8 cellular contexts compared by ENCODE assay signal in genomic region chr4:158722291-158722916, GRCh38. TPM values are rescaled to one million over a fixed set of nuclear protein-coding genes. Genes with fewer than 3 reads are reported as not detected.
A peak's percentile ranks its signal among the peaks of the same experiment; 100 is the strongest.
DNase-seq lines count a peak whose midpoint lies in the region; ATAC-seq and TF ChIP-seq lines count a peak whose summit lies in the region.

No MANE protein-coding gene starts in this region.

- TF ChIP-seq CTCF in AG10803 (conservative IDR thresholded peaks at IDR 0.05; ENCODE audit: low read length) (no peak), VCaP (conservative IDR thresholded peaks at IDR 0.05) (no peak), uterus (IDR thresholded peaks at IDR 0.05) (no peak)

- H3K4me1 ChIP-seq in muscle layer of colon (ENCODE audit: insufficient read depth, low read length) = peaks cover 8% of the 10 kb centered on the region
- H3K4me1 ChIP-seq in uterus = peaks cover 0 to 3% of the 10 kb centered on the region in 2 donors

- H3K27me3 ChIP-seq in muscle layer of colon (ENCODE audit: control insufficient read depth in 1 of 2, insufficient read depth in 2 of 2, low read length in 2 of 2) (no peaks in the 10 kb centered on the region), uterus (no peaks in the 10 kb centered on the region)

- H3K36me3 ChIP-seq in muscle layer of colon (ENCODE audit: insufficient read depth, low read length) (peaks cover 27% of the 10 kb centered on the region), uterus (no peaks in the 10 kb centered on the region)

- no peaks in the 10 kb centered on the region for H3K9me3 ChIP-seq in muscle layer of colon (ENCODE audit: low read length)
- H3K9me3 ChIP-seq in uterus = no peaks in the 10 kb centered on the region

- DNase-seq in AG10803 (ENCODE audit: low read depth) (peak; percentile 50), HT-29 (ENCODE audit: low spot score) (peak; percentile 65), erythroblast (lab: John Stamatoyannopoulos, UW) (peak; percentile 55 to 64), uterus (no peak)

- ATAC-seq in GM18517 (IDR thresholded peaks at IDR 0.05; ENCODE audit: unreplicated experiment) (peak; percentile 22), HG03039 (IDR thresholded peaks at IDR 0.05; ENCODE audit: unreplicated experiment) (no peak)

- H3K27ac ChIP-seq in VCaP (peak overlapping the region; percentile 92), muscle layer of colon (ENCODE audit: low read depth, low read length) (peak overlapping the region; percentile 77), uterus (peak overlapping the region; percentile 81 to 89)

- H3K9ac ChIP-seq in muscle layer of colon (ENCODE audit: low read length) = peak overlapping the region; percentile 75

- peak overlapping the region; percentile 73 for H3K4me3 ChIP-seq in AG10803 (ENCODE audit: low read length)
- H3K4me3 ChIP-seq in muscle layer of colon (ENCODE audit: low read depth in 1 of 2, low read length in 2 of 2) = peak overlapping the region; percentile 81 to 97
- peak overlapping the region; percentile 73 to 86 for H3K4me3 ChIP-seq in uterus

- intact Hi-C loops in uterus (cut with DNase I; ENCODE audit: low total_unique reads) = no loop called here

- no peak for TF ChIP-seq POLR2A in erythroblast (IDR thresholded peaks at IDR 0.05; ENCODE audit: low read length)
- no peak for TF ChIP-seq POLR2A in uterus (IDR thresholded peaks at IDR 0.05)

RNA-seq across cellular contexts. Expression of gene PPID, which starts 0.8 kb away (rescaled TPM):
- total RNA-seq in HT-29 (2014; rRNA removed; shearing (Covaris generic)) = 10.5 and 10.6 TPM in 2 replicates
- 10 to 100 TPM in 2 of 4 donors, 1 to 10 TPM in 2; 2.6 to 36.1 (median 13.8) TPM for total RNA-seq in uterus

RNA-seq across cellular contexts. Expression of gene FNIP2, which starts 46.4 kb away (rescaled TPM):
- 13.4 and 15.1 TPM in 2 replicates for total RNA-seq in HT-29 (2014; rRNA removed; shearing (Covaris generic))
- total RNA-seq in uterus = 10 to 100 TPM in 3 of 4 donors, 1 to 10 TPM in 1; 8.5 to 61.9 (median 29.6) TPM

RNA-seq across cellular contexts. Expression of gene ETFDH, which starts 50.3 kb away (rescaled TPM):
- 4.8 and 5.3 TPM in 2 replicates for total RNA-seq in HT-29 (2014; rRNA removed; shearing (Covaris generic))
- total RNA-seq in uterus = 10 to 100 TPM; 15.6 to 46.8 (median 27.6) TPM

RNA-seq across cellular contexts. Expression of gene C4orf46, which starts 50.7 kb away (rescaled TPM):
- 2.3 and 3.3 TPM in 2 replicates for total RNA-seq in HT-29 (2014; rRNA removed; shearing (Covaris generic))
- total RNA-seq in uterus = 10 to 100 TPM in 2 of 4 donors, 1 to 10 TPM in 2; 2.3 to 39.5 (median 10.0) TPM

Comparison
In these comparisons a context has a peak if more than half of its experiments do, and no peak if none do; other contexts are left out.
1. DNase-seq: peak in AG10803 (single experiment), HT-29 (single experiment) and erythroblast (2 of 2); none in uterus (0 of 2).
2. Peak in every context shown above with its lines, with median percentiles within 50 percentile points of each other: H3K4me3 ChIP-seq and H3K27ac ChIP-seq.